ENCODE assay signal across 17 cellular contexts in genomic region chr1:175865041-175865766, GRCh38.
DNase-seq lines count a peak whose midpoint lies in the region; FAIRE-seq and TF ChIP-seq lines count a peak whose summit lies in the region.
"Had no signal": no experiment of that assay in that cellular context is flagged by ENCODE, and none has a peak within 500 bp of the region (broad histone marks: within the 10 kb centered on the region; RNA-seq: fewer than 3 reads in every experiment).

No MANE protein-coding gene starts in this region.

- CTCF ChIA-PET in SK-N-SH (lab: Yijun Ruan, JAX) = interaction anchor here (1.1 to 1.2 kb wide), 2 partner anchors 491 kb away, joined by 3 read pairs; no protein-coding TSS in a partner anchor

- H4K8ac ChIP-seq in trophoblast cell (ENCODE audit: low read depth, low read length) = no peak overlapping the region

- TF ChIP-seq CTCF in D721Med (IDR thresholded peaks at IDR 0.05; ENCODE audit: insufficient read depth, missing control alignments) (no peak), SK-N-SH (IDR thresholded peaks at IDR 0.05) (no peak)

- peak; percentile 32 for DNase-seq in G401 (ENCODE audit: low spot score)
- peak; percentile 3 for DNase-seq in adipocyte (ENCODE audit: low read depth)
- peak; percentile 88 for DNase-seq in iPS DF 19.7 (ENCODE audit: low read depth, low spot score)
- peak; percentile 53 to 76 for DNase-seq in trophoblast cell
- DNase-seq in D721Med (ENCODE audit: insufficient read length, low spot score) = no peak
- DNase-seq in T1000 (lab: John Stamatoyannopoulos, UW) = no peak
- DNase-seq in NCI-H146 treated with DMSO at 0.1 percent for 48 hours (lab: John Stamatoyannopoulos, UW; ENCODE audit: unreplicated experiment) = no peak
- no peak for DNase-seq in SK-N-SH
- DNase-seq: activated CD8-positive, alpha-beta T cell treated with anti-CD3 and anti-CD28 coated beads, Interleukin-2, amount 10 ng/mL, durations not matched to agents 7 days and 5 days; DMS79 treated with DMSO at 0.1 percent for 48 hours; foreskin melanocyte; kidney glomerular epithelial cell; NCI-H1436 treated with DMSO at 0.1 percent for 48 hours; ovary; spleen; stimulated activated naive CD4-positive, alpha-beta T cell; uterus had no signal

- H4K20me1 ChIP-seq in SK-N-SH (ENCODE audit: insufficient read depth) = no peaks in the 10 kb centered on the region

- no peak overlapping the region for H3K4me3 ChIP-seq in adipocyte (ENCODE audit: low read length)
- no peak overlapping the region for H3K4me3 ChIP-seq in trophoblast cell (ENCODE audit: low read depth, low read length)
- H3K4me3 ChIP-seq in SK-N-SH (ENCODE audit: low read depth in 2 of 2, low read length in 1 of 2) = no peak overlapping the region
- H3K4me3 ChIP-seq: ovary, spleen, uterus had no signal

- no peak for TF ChIP-seq EP300 in SK-N-SH (IDR thresholded peaks at IDR 0.05; ENCODE audit: borderline replicate concordance in 1 of 2, low read depth in 1 of 2, low read length in 1 of 2)

- no peak overlapping the region for H3K14ac ChIP-seq in trophoblast cell (ENCODE audit: low read length)

- H3K4me1 ChIP-seq in adipocyte (ENCODE audit: control insufficient read depth, insufficient read depth, low read length) (no peaks in the 10 kb centered on the region), trophoblast cell (ENCODE audit: control insufficient read depth in 1 of 2, insufficient read depth in 2 of 2, low read length in 2 of 2) (peaks cover 11 to 19% of the 10 kb centered on the region in 2 experiments), SK-N-SH (ENCODE audit: control insufficient read depth in 1 of 2, insufficient read depth in 2 of 2, low read depth in 1 of 2, low read length in 1 of 2) (no peaks in the 10 kb centered on the region; a peak in 1 of 4 replicates)
- H3K4me1 ChIP-seq: spleen, uterus had no signal

- H3K9ac ChIP-seq in adipocyte (ENCODE audit: low read length) = no peak overlapping the region
- H3K9ac ChIP-seq in trophoblast cell (ENCODE audit: low read length) = no peak overlapping the region
- H3K9ac ChIP-seq in SK-N-SH = no peak overlapping the region

- no peaks in the 10 kb centered on the region for H3K9me2 ChIP-seq in SK-N-SH

- H3F3A ChIP-seq in SK-N-SH (replicated peaks; ENCODE audit: insufficient read depth) = no peaks in the 10 kb centered on the region

- H2AFZ ChIP-seq in trophoblast cell (ENCODE audit: insufficient read depth, low read length, poor library complexity) (no peak overlapping the region), SK-N-SH (ENCODE audit: low read depth) (no peak overlapping the region)

- H4K12ac ChIP-seq in trophoblast cell (ENCODE audit: low read depth, low read length) = no peak overlapping the region

- no CpG with 5 or more reads among the region's 6 CpGs for WGBS in trophoblast cell (ENCODE audit: extremely low coverage, insufficient coverage, insufficient read length)
- 26% methylated on average over 5 of the region's 6 CpGs for WGBS in SK-N-SH (ENCODE audit: low lambda C conversion rate)

- H2BK5ac ChIP-seq in trophoblast cell (ENCODE audit: low read depth, low read length, poor library complexity) = no peak overlapping the region

- H3K9me3 ChIP-seq in adipocyte (ENCODE audit: control insufficient read depth, low read length) (no peaks in the 10 kb centered on the region), trophoblast cell (ENCODE audit: insufficient read depth, low read depth, low read length) (no peaks in the 10 kb centered on the region), SK-N-SH (no peaks in the 10 kb centered on the region)
- H3K9me3 ChIP-seq: ovary, spleen, uterus had no signal

- in situ Hi-C loops in G401 (cut with HindIII; ENCODE audit: low sequenced_read_pairs) = no loop called here

- no peak overlapping the region for H3K18ac ChIP-seq in trophoblast cell (ENCODE audit: low read length)

- H3K36me3 ChIP-seq in adipocyte (ENCODE audit: control insufficient read depth, insufficient read depth, low read length, severe bottlenecking) (no peaks in the 10 kb centered on the region), trophoblast cell (ENCODE audit: control insufficient read depth in 1 of 2, insufficient read depth in 2 of 2, low read length in 2 of 2) (no peaks in the 10 kb centered on the region), SK-N-SH (replicated peaks in 1 of 2; ENCODE audit: control insufficient read depth in 1 of 2, insufficient read depth in 2 of 2, low read length in 1 of 2) (no peaks in the 10 kb centered on the region)
- H3K36me3 ChIP-seq: ovary, spleen, uterus had no signal

- H3K27me3 ChIP-seq in adipocyte (replicated peaks; ENCODE audit: control insufficient read depth, insufficient read depth, low read length) = peaks cover 24% of the 10 kb centered on the region
- no peaks in the 10 kb centered on the region for H3K27me3 ChIP-seq in trophoblast cell (ENCODE audit: insufficient read depth, low read length)
- H3K27me3 ChIP-seq in SK-N-SH (ENCODE audit: insufficient read depth) = no peaks in the 10 kb centered on the region
- H3K27me3 ChIP-seq: ovary, uterus had no signal

- no peaks in the 10 kb centered on the region for H3K79me1 ChIP-seq in trophoblast cell (ENCODE audit: low read length)

- H4K91ac ChIP-seq in trophoblast cell (ENCODE audit: low read depth, low read length) = no peak overlapping the region

- peak overlapping the region; percentile 0 for H3K4me2 ChIP-seq in trophoblast cell (ENCODE audit: low read length)
- no peak overlapping the region for H3K4me2 ChIP-seq in SK-N-SH

- FAIRE-seq in D721Med (lab: Jason Lieb, UNC) = no peak

- POLR2A ChIA-PET in SK-N-SH (lab: Yijun Ruan, JAX) = no interaction called here

- H3K23ac ChIP-seq in trophoblast cell (ENCODE audit: low read length) = no peak overlapping the region

- no peak overlapping the region for H2BK120ac ChIP-seq in trophoblast cell (ENCODE audit: insufficient read depth, low read length, poor library complexity)

- H2AK5ac ChIP-seq in trophoblast cell (ENCODE audit: low read length) = no peak overlapping the region

- no peak for TF ChIP-seq RAD21 in SK-N-SH (IDR thresholded peaks at IDR 0.05; ENCODE audit: low read length)

- no peak overlapping the region for H3K27ac ChIP-seq in trophoblast cell (ENCODE audit: low read depth, low read length)
- H3K27ac ChIP-seq in SK-N-SH (ENCODE audit: low read depth in 2 of 2, low read length in 1 of 2) = no peak overlapping the region
- H3K27ac ChIP-seq: ovary, spleen, uterus had no signal

- no peak overlapping the region for H3K4ac ChIP-seq in trophoblast cell (ENCODE audit: low read depth, low read length)

- H3K79me2 ChIP-seq in trophoblast cell (ENCODE audit: control insufficient read depth, insufficient read depth, low read length, poor library complexity) (no peaks in the 10 kb centered on the region), SK-N-SH (ENCODE audit: insufficient read depth) (no peaks in the 10 kb centered on the region)

- no peak overlapping the region for H2BK12ac ChIP-seq in trophoblast cell (ENCODE audit: low read length)

TF ChIP-seq in SK-N-SH, 30 proteins besides CTCF, POLR2A, EP300 and RAD21 (continues in another document):
- no peak for TF ChIP-seq RXRA (IDR thresholded peaks at IDR 0.05; ENCODE audit: borderline replicate concordance, low read depth)
- TF ChIP-seq RFX5 (IDR thresholded peaks at IDR 0.05; ENCODE audit: low read length) = no peak
- TF ChIP-seq MXI1 (IDR thresholded peaks at IDR 0.05; ENCODE audit: low read depth, low read length) = no peak
- TF ChIP-seq, protein P1, sequence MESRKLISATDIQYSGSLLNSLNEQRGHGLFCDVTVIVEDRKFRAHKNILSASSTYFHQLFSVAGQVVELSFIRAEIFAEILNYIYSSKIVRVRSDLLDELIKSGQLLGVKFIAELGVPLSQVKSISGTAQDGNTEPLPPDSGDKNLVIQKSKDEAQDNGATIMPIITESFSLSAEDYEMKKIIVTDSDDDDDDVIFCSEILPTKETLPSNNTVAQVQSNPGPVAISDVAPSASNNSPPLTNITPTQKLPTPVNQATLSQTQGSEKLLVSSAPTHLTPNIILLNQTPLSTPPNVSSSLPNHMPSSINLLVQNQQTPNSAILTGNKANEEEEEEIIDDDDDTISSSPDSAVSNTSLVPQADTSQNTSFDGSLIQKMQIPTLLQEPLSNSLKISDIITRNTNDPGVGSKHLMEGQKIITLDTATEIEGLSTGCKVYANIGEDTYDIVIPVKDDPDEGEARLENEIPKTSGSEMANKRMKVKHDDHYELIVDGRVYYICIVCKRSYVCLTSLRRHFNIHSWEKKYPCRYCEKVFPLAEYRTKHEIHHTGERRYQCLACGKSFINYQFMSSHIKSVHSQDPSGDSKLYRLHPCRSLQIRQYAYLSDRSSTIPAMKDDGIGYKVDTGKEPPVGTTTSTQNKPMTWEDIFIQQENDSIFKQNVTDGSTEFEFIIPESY (IDR thresholded peaks at IDR 0.05; ENCODE audit: borderline replicate concordance, low read depth) = no peak
- no peak for TF ChIP-seq TCF12 (IDR thresholded peaks at IDR 0.05)
- TF ChIP-seq CHD2 (IDR thresholded peaks at IDR 0.05; ENCODE audit: low read length, partially characterized antibody) = no peak
- TF ChIP-seq FOXM1 (IDR thresholded peaks at IDR 0.05; ENCODE audit: low read depth) = no peak
- TF ChIP-seq, protein P2, sequence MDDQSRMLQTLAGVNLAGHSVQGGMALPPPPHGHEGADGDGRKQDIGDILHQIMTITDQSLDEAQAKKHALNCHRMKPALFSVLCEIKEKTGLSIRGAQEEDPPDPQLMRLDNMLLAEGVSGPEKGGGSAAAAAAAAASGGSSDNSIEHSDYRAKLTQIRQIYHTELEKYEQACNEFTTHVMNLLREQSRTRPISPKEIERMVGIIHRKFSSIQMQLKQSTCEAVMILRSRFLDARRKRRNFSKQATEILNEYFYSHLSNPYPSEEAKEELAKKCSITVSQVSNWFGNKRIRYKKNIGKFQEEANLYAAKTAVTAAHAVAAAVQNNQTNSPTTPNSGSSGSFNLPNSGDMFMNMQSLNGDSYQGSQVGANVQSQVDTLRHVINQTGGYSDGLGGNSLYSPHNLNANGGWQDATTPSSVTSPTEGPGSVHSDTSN (IDR thresholded peaks at IDR 0.05) = no peak
- no peak for TF ChIP-seq EZH2phosphoT487 (IDR thresholded peaks at IDR 0.05; ENCODE audit: borderline replicate concordance, low read depth)
- TF ChIP-seq MEF2A (IDR thresholded peaks at IDR 0.05; ENCODE audit: borderline replicate concordance, low read depth) = no peak
- no peak for TF ChIP-seq IRF3 (IDR thresholded peaks at IDR 0.05; ENCODE audit: low read depth, low read length)
- TF ChIP-seq FOSL2 (IDR thresholded peaks at IDR 0.05; ENCODE audit: borderline replicate concordance, low read depth) = no peak
- TF ChIP-seq GABPA (IDR thresholded peaks at IDR 0.05; ENCODE audit: low read depth) = no peak

Comparison
In these comparisons a context has a peak if more than half of its experiments do, and no peak if none do; other contexts are left out.
1. DNase-seq: peak in G401 (single experiment), adipocyte (single experiment), iPS DF 19.7 (single experiment) and trophoblast cell (2 of 2); none in D721Med (single experiment), T1000 (single experiment), NCI-H146 treated with DMSO at 0.1 percent for 48 hours (single experiment) and SK-N-SH (single experiment).